In the genomic region with DNA sequence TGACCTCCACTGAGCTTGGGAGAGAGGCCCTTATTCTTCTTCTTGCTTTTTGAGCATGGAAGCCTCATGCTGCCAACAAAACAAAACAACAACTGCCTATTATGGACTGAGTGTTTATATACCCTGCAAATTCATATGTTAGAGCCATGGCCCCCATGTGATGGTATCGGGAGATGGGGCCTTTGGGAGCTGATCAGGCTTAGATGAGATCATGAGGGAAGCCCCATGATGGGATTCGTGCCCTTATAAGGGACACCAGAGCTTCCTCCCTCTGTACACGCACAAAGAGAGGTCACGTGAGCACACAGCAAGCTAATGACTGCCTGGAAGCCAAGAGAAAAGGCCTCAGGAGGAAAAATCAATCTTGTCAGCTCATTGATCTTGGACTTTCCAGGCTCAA, we compare ENCODE assay signal across 1 cellular context.
TF ChIP-seq lines count a peak whose summit lies in the region.

No MANE protein-coding gene starts in this region.

TF ChIP-seq in H1, 55 proteins besides CTCF, POLR2A, EP300 and RAD21:
- TF ChIP-seq JUND (IDR thresholded peaks at IDR 0.05; ENCODE audit: low read length) (no peak), SRF (IDR thresholded peaks at IDR 0.05; ENCODE audit: low read depth, low read length) (peak; percentile 42)
